ENCODE assay signal across 1 cellular context in genomic region chr1:178520803-178521202, GRCh38.
TF ChIP-seq lines count a peak whose summit lies in the region.

No MANE protein-coding gene starts in this region.

TF ChIP-seq in WTC11, 78 proteins besides CTCF, POLR2A, EP300 and RAD21 (continued from another document):
- TF ChIP-seq STAT6 (CRISPR knock-in tag; conservative IDR thresholded peaks at IDR 0.05; ENCODE audit: low read depth) (no peak), MXD4 (CRISPR knock-in tag; IDR thresholded peaks at IDR 0.05; ENCODE audit: borderline replicate concordance) (no peak), PRDM15 (CRISPR knock-in tag; IDR thresholded peaks at IDR 0.05) (no peak), MLX (CRISPR knock-in tag; IDR thresholded peaks at IDR 0.05) (no peak), TEAD4 (CRISPR knock-in tag; IDR thresholded peaks at IDR 0.05) (no peak), JAZF1 (CRISPR knock-in tag; IDR thresholded peaks at IDR 0.05) (no peak), SOX15 (CRISPR knock-in tag; IDR thresholded peaks at IDR 0.05) (no peak), ATF1 (CRISPR knock-in tag; IDR thresholded peaks at IDR 0.05) (no peak), MAX (CRISPR knock-in tag; IDR thresholded peaks at IDR 0.05) (no peak), NFE2L1 (CRISPR knock-in tag; IDR thresholded peaks at IDR 0.05) (no peak), GABPB1 (CRISPR knock-in tag; IDR thresholded peaks at IDR 0.05) (no peak)
